In the genomic region with DNA sequence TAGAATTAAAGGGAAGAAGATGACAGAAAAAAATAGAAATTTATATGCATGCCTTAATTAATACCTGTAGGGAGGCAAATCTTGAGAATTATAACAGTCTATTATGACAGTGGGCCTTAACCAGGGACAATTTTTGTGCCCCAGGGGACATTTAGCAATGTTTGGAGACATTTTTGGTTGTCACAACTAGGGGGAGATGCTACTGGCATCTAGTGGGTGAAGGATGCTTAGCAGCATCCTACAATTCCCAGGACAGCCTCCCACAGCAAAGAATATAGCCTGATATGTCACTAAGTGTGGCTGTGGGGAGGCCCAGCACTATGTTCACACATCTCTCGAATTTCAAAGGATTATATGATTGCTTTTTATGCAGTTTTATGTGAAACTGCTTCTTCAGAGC, we compare ENCODE assay signal across 8 cellular contexts. TPM values are rescaled to one million over a fixed set of nuclear protein-coding genes. Genes with fewer than 3 reads are reported as not detected.
A peak's percentile ranks its signal among the peaks of the same experiment; 100 is the strongest.
DNase-seq lines count a peak whose midpoint lies in the region; ATAC-seq and TF ChIP-seq lines count a peak whose summit lies in the region.

No MANE protein-coding gene starts in this region.

- H3K9me3 Mint-ChIP-seq in CD14-positive monocyte (no peaks in the 10 kb centered on the region), glutamatergic neuron (ENCODE audit: unreplicated experiment) (no peaks in the 10 kb centered on the region)
- no peaks in the 10 kb centered on the region for H3K9me3 Mint-ChIP-seq in T-helper 1 cell treated with Interleukin-12 subunit alpha and Interleukin-12 subunit beta and Interleukin-4 antibody, amounts not matched to agents 30 μg/mL and 1 μg/mL, for 36 hours
- no peaks in the 10 kb centered on the region for H3K9me3 Mint-ChIP-seq in naive thymus-derived CD4-positive, alpha-beta T cell

- no peak overlapping the region for H3K4me3 ChIP-seq in HCT116 (replicated peaks in 1 of 2; ENCODE audit: low read depth in 1 of 2, low read length in 2 of 2)
- H3K4me3 ChIP-seq in naive thymus-derived CD4-positive, alpha-beta T cell (ENCODE audit: low read length), result no peak overlapping the region

- RAD21 ChIA-PET in HCT116 (lab: Charles Lee; ENCODE audit: low non-redundant PET in 1 of 2, low total read pairs in 2 of 2, uncharacterized antibody in 2 of 2, unreplicated experiment in 2 of 2), result no interaction called here

- TF ChIP-seq CTCF in CD14-positive monocyte (IDR thresholded peaks at IDR 0.05) (peak; percentile 42), HCT116 (IDR thresholded peaks at IDR 0.05 in 2 of 3, conservative IDR thresholded peaks at IDR 0.05 in 1 of 3; ENCODE audit: borderline replicate concordance in 1 of 3, insufficient read depth in 1 of 3, low read depth in 2 of 3, low read length in 2 of 3) (peak in 2 of 3 experiments; percentile 48 to 50; a peak in 4 of 6 replicates), glutamatergic neuron (IDR thresholded peaks at IDR 0.05; ENCODE audit: partially characterized antibody, unreplicated experiment) (peak; percentile 20)

- POLR2A ChIA-PET in HCT116 (lab: Charles Lee), result no interaction called here
- POLR2A ChIA-PET in naive thymus-derived CD4-positive, alpha-beta T cell (lab: Charles Lee), result no interaction called here

- H3K4me3 Mint-ChIP-seq in CD14-positive monocyte (no peak overlapping the region), glutamatergic neuron (ENCODE audit: unreplicated experiment) (no peak overlapping the region)
- peak overlapping the region; percentile 73 for H3K4me3 Mint-ChIP-seq in T-helper 1 cell treated with Interleukin-12 subunit alpha and Interleukin-12 subunit beta and Interleukin-4 antibody, amounts not matched to agents 30 μg/mL and 1 μg/mL, for 36 hours
- peak overlapping the region in 1 of 10 donors; percentile 72 for H3K4me3 Mint-ChIP-seq in naive thymus-derived CD4-positive, alpha-beta T cell

- CTCF ChIA-PET in HCT116 (lab: Charles Lee), result no interaction called here
- CTCF ChIA-PET in naive thymus-derived CD4-positive, alpha-beta T cell (lab: Charles Lee), result no interaction called here

- H3K9me2 ChIP-seq in HCT116 (ENCODE audit: insufficient read depth), result no peaks in the 10 kb centered on the region

- H4K20me1 ChIP-seq in HCT116 (ENCODE audit: insufficient read depth), result no peaks in the 10 kb centered on the region

- no peaks in the 10 kb centered on the region for H3K36me3 ChIP-seq in HCT116 (ENCODE audit: control insufficient read depth in 1 of 2, insufficient read depth in 2 of 2, low read length in 2 of 2)
- no peaks in the 10 kb centered on the region for H3K36me3 ChIP-seq in naive thymus-derived CD4-positive, alpha-beta T cell (ENCODE audit: control insufficient read depth in 2 of 3, insufficient read depth in 3 of 3, low read length in 3 of 3)

- no peaks in the 10 kb centered on the region for H3K27me3 ChIP-seq in HCT116 (ENCODE audit: insufficient read depth, low read length)
- no peaks in the 10 kb centered on the region for H3K27me3 ChIP-seq in naive thymus-derived CD4-positive, alpha-beta T cell (ENCODE audit: control insufficient read depth in 2 of 2, insufficient read depth in 2 of 2, low read length in 2 of 2)

- no peak overlapping the region for H3K27ac ChIP-seq in HCT116 (ENCODE audit: low read depth, low read length)
- no peak overlapping the region for H3K27ac ChIP-seq in naive thymus-derived CD4-positive, alpha-beta T cell (ENCODE audit: low read depth, low read length)

- ATAC-seq in HCT116, result peak; percentile 67
- ATAC-seq in naive thymus-derived CD4-positive, alpha-beta T cell, result no peak

- H3K4me2 ChIP-seq in HCT116 (ENCODE audit: low read length), result no peak overlapping the region

- H2AFZ ChIP-seq in HCT116 (ENCODE audit: low read depth, low read length, poor library complexity, severe bottlenecking), result no peak overlapping the region

- H3K36me3 Mint-ChIP-seq in CD14-positive monocyte (peaks cover 0 to 1% of the 10 kb centered on the region in 2 donors), glutamatergic neuron (ENCODE audit: unreplicated experiment) (no peaks in the 10 kb centered on the region)
- H3K36me3 Mint-ChIP-seq in T-helper 1 cell treated with Interleukin-12 subunit alpha and Interleukin-12 subunit beta and Interleukin-4 antibody, amounts not matched to agents 30 μg/mL and 1 μg/mL, for 36 hours (ENCODE audit: low read depth), result peaks cover 12% of the 10 kb centered on the region
- H3K36me3 Mint-ChIP-seq in naive thymus-derived CD4-positive, alpha-beta T cell, result peaks cover 0 to 5% (median 4%) of the 10 kb centered on the region in 5 donors

- H3K4me1 Mint-ChIP-seq in CD14-positive monocyte (peaks cover 25% of the 10 kb centered on the region), glutamatergic neuron (ENCODE audit: low read depth, unreplicated experiment) (peaks cover 3% of the 10 kb centered on the region)
- peaks cover 32% of the 10 kb centered on the region for H3K4me1 Mint-ChIP-seq in T-helper 1 cell treated with Interleukin-12 subunit alpha and Interleukin-12 subunit beta and Interleukin-4 antibody, amounts not matched to agents 30 μg/mL and 1 μg/mL, for 36 hours (ENCODE audit: low read depth)
- H3K4me1 Mint-ChIP-seq in naive thymus-derived CD4-positive, alpha-beta T cell, result peaks cover 0 to 28% (median 7%) of the 10 kb centered on the region in 7 donors

- no peaks in the 10 kb centered on the region for H3K79me2 ChIP-seq in HCT116 (ENCODE audit: insufficient read depth, low read length)

- no peak for TF ChIP-seq POLR2A in HCT116 (IDR thresholded peaks at IDR 0.05; ENCODE audit: borderline replicate concordance, extremely low read depth, insufficient read depth, insufficient read length)

- no peak for DNase-seq in CD14-positive monocyte (ENCODE audit: low spot score)
- peak; percentile 2 for DNase-seq in HCT116 (ENCODE audit: low read depth, low spot score)
- no peak for DNase-seq in glutamatergic neuron
- DNase-seq in naive thymus-derived CD4-positive, alpha-beta T cell, result no peak
- DNase-seq in foreskin melanocyte, result no peak
- no peak for DNase-seq in KG1 (lab: John Stamatoyannopoulos, UW)
- DNase-seq in amniotic stem cell (lab: John Stamatoyannopoulos, UW), result no peak

- H3K4me1 ChIP-seq in HCT116 (ENCODE audit: control insufficient read depth in 1 of 2, insufficient read depth in 2 of 2, low read length in 2 of 2), result no peaks in the 10 kb centered on the region
- H3K4me1 ChIP-seq in naive thymus-derived CD4-positive, alpha-beta T cell (ENCODE audit: control insufficient read depth in 2 of 2, insufficient read depth in 2 of 2, low read length in 2 of 2), result no peaks in the 10 kb centered on the region

- intact Hi-C loops in CD14-positive monocyte (cut with micrococcal nuclease) (no loop called here), HCT116 (cut with micrococcal nuclease) (no loop called here)
- intact Hi-C loops in naive thymus-derived CD4-positive, alpha-beta T cell (cut with micrococcal nuclease), result loop anchor here in 1 of 2 donors (1.0 to 10.0 kb wide), 2 partner anchors 175 to 290 kb away; partner anchors contain the start of gene NYX

- H3K9ac ChIP-seq in HCT116 (ENCODE audit: low read length), result no peak overlapping the region

- H3K27me3 Mint-ChIP-seq in CD14-positive monocyte (ENCODE audit: low read depth in 3 of 3), result peaks cover 0 to 6% (median 1%) of the 10 kb centered on the region in 3 donors
- H3K27me3 Mint-ChIP-seq in T-helper 1 cell treated with Interleukin-12 subunit alpha and Interleukin-12 subunit beta and Interleukin-4 antibody, amounts not matched to agents 30 μg/mL and 1 μg/mL, for 36 hours (ENCODE audit: low read depth), result no peaks in the 10 kb centered on the region
- no peaks in the 10 kb centered on the region for H3K27me3 Mint-ChIP-seq in glutamatergic neuron (ENCODE audit: unreplicated experiment)
- no peaks in the 10 kb centered on the region for H3K27me3 Mint-ChIP-seq in naive thymus-derived CD4-positive, alpha-beta T cell

- no peaks in the 10 kb centered on the region for H3K9me3 ChIP-seq in HCT116 (ENCODE audit: control insufficient read depth in 1 of 2, insufficient read depth in 1 of 2, low read depth in 1 of 2, low read length in 2 of 2)
- no peaks in the 10 kb centered on the region for H3K9me3 ChIP-seq in naive thymus-derived CD4-positive, alpha-beta T cell (ENCODE audit: control insufficient read depth in 2 of 3, low read length in 3 of 3)

- BruUV-seq in HCT116 (replicated peaks; lab: Mats Ljungman, UMichigan), result no TSS peak

- TF ChIP-seq RAD21 in HCT116 (IDR thresholded peaks at IDR 0.05; ENCODE audit: low read depth), result peak; percentile 32; the same call in 1 of the 2 replicates

- H3K27ac Mint-ChIP-seq in CD14-positive monocyte (no peak overlapping the region), glutamatergic neuron (ENCODE audit: unreplicated experiment) (no peak overlapping the region)
- H3K27ac Mint-ChIP-seq in T-helper 1 cell treated with Interleukin-12 subunit alpha and Interleukin-12 subunit beta and Interleukin-4 antibody, amounts not matched to agents 30 μg/mL and 1 μg/mL, for 36 hours, result peak overlapping the region; percentile 60
- H3K27ac Mint-ChIP-seq in naive thymus-derived CD4-positive, alpha-beta T cell, result peak overlapping the region in 1 of 9 donors; percentile 75

TF ChIP-seq in HCT116, 20 proteins besides CTCF, POLR2A, EP300 and RAD21 (continues in another document):
- no peak for TF ChIP-seq JUND (IDR thresholded peaks at IDR 0.05)
- no peak for TF ChIP-seq EGR1 (IDR thresholded peaks at IDR 0.05; ENCODE audit: low read depth)
- no peak for TF ChIP-seq ELF1 (IDR thresholded peaks at IDR 0.05; ENCODE audit: borderline replicate concordance, low read depth)
- TF ChIP-seq SRF (IDR thresholded peaks at IDR 0.05; ENCODE audit: low read depth), result no peak
- TF ChIP-seq, protein P1, sequence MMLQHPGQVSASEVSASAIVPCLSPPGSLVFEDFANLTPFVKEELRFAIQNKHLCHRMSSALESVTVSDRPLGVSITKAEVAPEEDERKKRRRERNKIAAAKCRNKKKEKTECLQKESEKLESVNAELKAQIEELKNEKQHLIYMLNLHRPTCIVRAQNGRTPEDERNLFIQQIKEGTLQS (IDR thresholded peaks at IDR 0.05), result no peak
- no peak for TF ChIP-seq TCF7L2 (IDR thresholded peaks at IDR 0.05; ENCODE audit: borderline replicate concordance, extremely low read depth, insufficient read depth, insufficient read length)
- no peak for TF ChIP-seq POLR2AphosphoS5 (IDR thresholded peaks at IDR 0.05; ENCODE audit: low read depth, low read length)
- TF ChIP-seq ZNF274 (IDR thresholded peaks at IDR 0.05; ENCODE audit: low read depth, low read length), result no peak

RNA-seq across cellular contexts. Expression of gene GPR82, which starts 10.5 kb away (rescaled TPM):
- 1 to 10 TPM in 1 of 2 donors, under 1 TPM in 1; 0.67 to 2.0 TPM for polyA plus RNA-seq in CD14-positive monocyte
- not detected for total RNA-seq in HCT116 (2021; ENCODE audit: unreplicated experiment)
- 0.21 TPM in 1 of 2 replicates, not detected in the other for polyA plus RNA-seq in HCT116 (2012)
- not detected for total RNA-seq in glutamatergic neuron (ENCODE audit: unreplicated experiment)
- total RNA-seq in naive thymus-derived CD4-positive, alpha-beta T cell, result under 1 TPM in 2 of 5 experiments, not detected in 3; 0.16 to 0.59 TPM
- polyA plus RNA-seq in naive thymus-derived CD4-positive, alpha-beta T cell, result under 1 TPM; 0.26 to 0.45 TPM

RNA-seq across cellular contexts. Expression of gene GPR34, which starts 45.8 kb away (rescaled TPM):
- 10 to 100 TPM; 14.8 to 20.3 TPM for polyA plus RNA-seq in CD14-positive monocyte
- total RNA-seq in HCT116 (2021; ENCODE audit: unreplicated experiment) (not detected), glutamatergic neuron (ENCODE audit: unreplicated experiment) (not detected)
- 0.05 TPM in 1 of 2 replicates, not detected in the other for polyA plus RNA-seq in HCT116 (2012)
- total RNA-seq in naive thymus-derived CD4-positive, alpha-beta T cell, result 1 to 10 TPM in 1 of 5 experiments, under 1 TPM in 4; 0.12 to 2.1 (median 0.80) TPM
- polyA plus RNA-seq in naive thymus-derived CD4-positive, alpha-beta T cell, result under 1 TPM in 1 of 2 donors, not detected in 1; 0.16 TPM
